28 cellular contexts compared by ENCODE assay signal in the genomic region with DNA sequence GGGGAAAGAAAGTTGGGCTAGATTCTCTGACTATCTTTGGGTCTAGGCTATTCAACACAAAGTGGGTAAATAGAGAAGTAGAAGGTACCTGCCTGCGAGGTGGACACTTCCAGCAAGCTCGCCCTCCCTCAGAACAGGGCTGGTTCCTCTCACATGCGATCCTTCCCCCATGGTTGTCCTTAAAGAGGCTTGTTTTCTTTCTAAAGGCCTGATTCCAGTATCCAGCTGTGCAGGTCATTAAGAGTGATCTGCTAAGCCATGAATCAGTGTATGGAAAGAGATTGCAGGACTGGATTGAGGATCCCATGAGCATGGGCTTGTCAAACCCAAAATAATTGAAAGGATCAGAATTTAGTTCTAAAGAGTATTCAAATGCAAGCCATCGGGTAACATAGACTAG.
"Had no signal": no experiment of that assay in that cellular context is flagged by ENCODE, and none has a peak within 500 bp of the region (broad histone marks: within the 10 kb centered on the region; RNA-seq: fewer than 3 reads in every experiment).

No MANE protein-coding gene starts in this region.

- DNase-seq: cerebellar nuclear complex; cortex of kidney; foreskin fibroblast; gastrocnemius medialis; head of caudate nucleus; kidney; mucosa of descending colon; naive B cell; nucleus accumbens; stimulated activated CD4-positive, alpha-beta T cell treated with anti-CD3 and anti-CD28 coated beads, Interleukin-12 subunit alpha, Interleukin-12 subunit beta, amount 100 ng/mL, for 4 hours; stimulated activated CD4-positive, alpha-beta T cell treated with anti-CD3 and anti-CD28 coated beads, Interleukin-1b, Interleukin-23, amount 100 ng/mL, for 48 hours; stimulated activated CD4-positive, alpha-beta T cell treated with anti-CD3 and anti-CD28 coated beads, Interleukin-4, amount 100 ng/mL, for 1 hour; stimulated activated CD8-positive, alpha-beta memory T cell treated with anti-CD3 and anti-CD28 coated beads, Interleukin-4, amount 100 ng/mL, for 48 hours; stimulated activated naive CD4-positive, alpha-beta T cell; stimulated activated naive CD8-positive, alpha-beta T cell treated with anti-CD3 and anti-CD28 coated beads, Interleukin-15, amount 100 ng/mL, for 72 hours; tibial artery had no signal

- H3K4me1 ChIP-seq: gastrocnemius medialis, prostate gland, right atrium auricular region, tibial artery had no signal

- H3K4me1 Mint-ChIP-seq: memory B cell; mesothelial cell of epicardium; stimulated activated naive CD8-positive, alpha-beta T cell treated with anti-CD3 and anti-CD28 coated beads, Interleukin-15, amount 100 ng/mL, for 72 hours had no signal

- H3K27ac ChIP-seq: epithelial cell of prostate, gastrocnemius medialis, prostate gland, right atrium auricular region, tibial artery had no signal

- H3K4me3 ChIP-seq: gastrocnemius medialis, lung, mucosa of descending colon, prostate gland, right atrium auricular region, smooth muscle cell, tibial artery had no signal

- H3K36me3 ChIP-seq: gastrocnemius medialis, prostate gland, right atrium auricular region, tibial artery had no signal

- H3K4me2 ChIP-seq: smooth muscle cell had no signal

- H3K27ac Mint-ChIP-seq: memory B cell; mesothelial cell of epicardium; natural killer cell treated with Interleukin-12 subunit alpha and Interleukin-12 subunit beta and Interleukin-15 and Interleukin-18, amount 100 ng/mL, for 72 hours; type B pancreatic cell had no signal

- H3K9me3 ChIP-seq: prostate gland had no signal

- ATAC-seq: esophagus mucosa; gastrocnemius medialis; left lobe of liver; mucosa of descending colon; natural killer cell treated with Interleukin-12 subunit alpha and Interleukin-12 subunit beta and Interleukin-15 and Interleukin-18, amount 100 ng/mL, for 72 hours; sciatic nerve; stimulated activated naive CD8-positive, alpha-beta T cell treated with anti-CD3 and anti-CD28 coated beads, Interleukin-15, amount 100 ng/mL, for 72 hours had no signal

- H3K36me3 Mint-ChIP-seq: mesothelial cell of epicardium, type B pancreatic cell had no signal

- H3K4me3 Mint-ChIP-seq: memory B cell; mesothelial cell of epicardium; naive B cell; natural killer cell treated with Interleukin-12 subunit alpha and Interleukin-12 subunit beta and Interleukin-15 and Interleukin-18, amount 100 ng/mL, for 72 hours; stimulated activated naive CD8-positive, alpha-beta T cell treated with anti-CD3 and anti-CD28 coated beads, Interleukin-15, amount 100 ng/mL, for 72 hours; type B pancreatic cell had no signal

- H3K27me3 ChIP-seq: gastrocnemius medialis, right atrium auricular region, tibial artery had no signal
